1 cellular context compared by ENCODE assay signal in the genomic region with DNA sequence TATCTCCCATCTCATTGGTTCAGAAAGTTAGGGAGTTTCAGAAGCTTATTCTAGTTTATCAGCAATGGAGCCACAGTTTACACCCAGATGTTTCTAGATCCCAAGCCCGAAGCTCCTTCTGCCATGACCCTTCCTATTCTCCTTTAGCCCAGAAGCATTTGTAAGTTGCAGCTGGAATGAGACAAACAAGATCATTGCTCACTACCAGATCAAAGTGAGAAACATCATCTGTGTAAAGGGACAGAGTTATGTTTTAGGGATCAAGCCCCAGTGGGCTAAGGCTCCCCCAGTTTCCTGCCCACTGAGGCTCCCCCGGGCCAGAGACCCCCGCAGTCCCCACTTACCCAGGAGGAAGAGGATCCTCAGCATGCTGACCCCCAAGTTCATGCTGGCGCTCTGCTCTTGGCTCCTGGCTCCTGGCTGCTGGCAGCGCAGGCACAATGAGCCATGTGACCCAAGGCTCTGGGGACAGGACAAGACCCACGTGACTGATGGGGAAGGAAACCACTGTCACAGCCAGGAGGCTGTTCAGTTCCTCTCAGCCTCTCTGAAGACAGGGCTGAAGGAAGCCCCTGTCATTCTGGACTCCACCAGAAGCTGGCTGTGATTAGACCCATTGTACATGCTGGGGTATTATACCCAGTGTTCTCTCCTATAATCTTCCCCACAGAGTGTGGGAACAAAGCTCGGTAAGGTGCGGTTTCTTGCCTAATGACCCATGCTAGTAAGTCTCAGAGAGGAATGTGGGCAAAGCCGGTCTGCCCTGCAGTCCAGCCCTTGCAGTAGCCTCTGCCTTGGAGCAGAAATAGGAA.
A peak's percentile ranks its signal among the peaks of the same experiment; 100 is the strongest.
TF ChIP-seq lines count a peak whose summit lies in the region.

A gene with protein sequence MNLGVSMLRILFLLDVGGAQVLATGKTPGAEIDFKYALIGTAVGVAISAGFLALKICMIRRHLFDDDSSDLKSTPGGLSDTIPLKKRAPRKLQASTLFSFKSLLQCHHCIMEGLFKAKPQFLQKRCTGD (minus strand): TSS at position 442 of the 812 bp plus-strand sequence. CDS start 55 bp downstream, at position 387.

TF ChIP-seq in K562, 482 proteins besides CTCF, POLR2A, EP300 and RAD21 (continued from another document and continues in another):
- no peak for TF ChIP-seq ZNF407 (IDR thresholded peaks at IDR 0.05; ENCODE audit: low read depth)
- no peak for TF ChIP-seq ZNF717 (CRISPR knock-in tag; IDR thresholded peaks at IDR 0.05)
- no peak for TF ChIP-seq TGIF2 (CRISPR knock-in tag; IDR thresholded peaks at IDR 0.05)
- no peak for TF ChIP-seq CCNT2 (IDR thresholded peaks at IDR 0.05; ENCODE audit: borderline replicate concordance, extremely low read depth, insufficient read length, low read depth, low read length)
- no peak for TF ChIP-seq ZBTB1 (CRISPR knock-in tag; IDR thresholded peaks at IDR 0.05; ENCODE audit: borderline replicate concordance, low read depth)
- TF ChIP-seq, protein P1, sequence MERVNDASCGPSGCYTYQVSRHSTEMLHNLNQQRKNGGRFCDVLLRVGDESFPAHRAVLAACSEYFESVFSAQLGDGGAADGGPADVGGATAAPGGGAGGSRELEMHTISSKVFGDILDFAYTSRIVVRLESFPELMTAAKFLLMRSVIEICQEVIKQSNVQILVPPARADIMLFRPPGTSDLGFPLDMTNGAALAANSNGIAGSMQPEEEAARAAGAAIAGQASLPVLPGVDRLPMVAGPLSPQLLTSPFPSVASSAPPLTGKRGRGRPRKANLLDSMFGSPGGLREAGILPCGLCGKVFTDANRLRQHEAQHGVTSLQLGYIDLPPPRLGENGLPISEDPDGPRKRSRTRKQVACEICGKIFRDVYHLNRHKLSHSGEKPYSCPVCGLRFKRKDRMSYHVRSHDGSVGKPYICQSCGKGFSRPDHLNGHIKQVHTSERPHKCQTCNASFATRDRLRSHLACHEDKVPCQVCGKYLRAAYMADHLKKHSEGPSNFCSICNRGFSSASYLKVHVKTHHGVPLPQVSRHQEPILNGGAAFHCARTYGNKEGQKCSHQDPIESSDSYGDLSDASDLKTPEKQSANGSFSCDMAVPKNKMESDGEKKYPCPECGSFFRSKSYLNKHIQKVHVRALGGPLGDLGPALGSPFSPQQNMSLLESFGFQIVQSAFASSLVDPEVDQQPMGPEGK (CRISPR knock-in tag; IDR thresholded peaks at IDR 0.05; ENCODE audit: borderline replicate concordance), result 0 out of 2 replicates have a peak, but pooled peaks have one; percentile 6
- TF ChIP-seq CCAR2 (IDR thresholded peaks at IDR 0.05; ENCODE audit: low read depth, low read length), result no peak
- no peak for TF ChIP-seq ARID2 (IDR thresholded peaks at IDR 0.05)
- TF ChIP-seq ZNF282 (CRISPR knock-in tag; IDR thresholded peaks at IDR 0.05), result no peak
- TF ChIP-seq KLF6 (CRISPR knock-in tag; IDR thresholded peaks at IDR 0.05; ENCODE audit: borderline replicate concordance), result peak; percentile 7
- no peak for TF ChIP-seq ATF1 (CRISPR knock-in tag; IDR thresholded peaks at IDR 0.05)
- TF ChIP-seq ATF1 (tag; IDR thresholded peaks at IDR 0.05), result no peak; the same call in 1 of the 2 replicates
- 0 out of 2 replicates have a peak, but pooled peaks have one; percentile 6 for TF ChIP-seq ZNF134 (CRISPR knock-in tag; conservative IDR thresholded peaks at IDR 0.05)
- TF ChIP-seq MEF2D (tag; conservative IDR thresholded peaks at IDR 0.05; ENCODE audit: low read depth), result no peak
- no peak for TF ChIP-seq ZNF785 (CRISPR knock-in tag; IDR thresholded peaks at IDR 0.05)
- no peak for TF ChIP-seq SLC30A9 (CRISPR knock-in tag; IDR thresholded peaks at IDR 0.05)
- TF ChIP-seq PTTG1 (tag; IDR thresholded peaks at IDR 0.05; ENCODE audit: low read depth), result no peak
- TF ChIP-seq RNF2 (IDR thresholded peaks at IDR 0.05), result 0 out of 2 replicates have a peak, but pooled peaks have one; percentile 32
- TF ChIP-seq, protein P2, sequence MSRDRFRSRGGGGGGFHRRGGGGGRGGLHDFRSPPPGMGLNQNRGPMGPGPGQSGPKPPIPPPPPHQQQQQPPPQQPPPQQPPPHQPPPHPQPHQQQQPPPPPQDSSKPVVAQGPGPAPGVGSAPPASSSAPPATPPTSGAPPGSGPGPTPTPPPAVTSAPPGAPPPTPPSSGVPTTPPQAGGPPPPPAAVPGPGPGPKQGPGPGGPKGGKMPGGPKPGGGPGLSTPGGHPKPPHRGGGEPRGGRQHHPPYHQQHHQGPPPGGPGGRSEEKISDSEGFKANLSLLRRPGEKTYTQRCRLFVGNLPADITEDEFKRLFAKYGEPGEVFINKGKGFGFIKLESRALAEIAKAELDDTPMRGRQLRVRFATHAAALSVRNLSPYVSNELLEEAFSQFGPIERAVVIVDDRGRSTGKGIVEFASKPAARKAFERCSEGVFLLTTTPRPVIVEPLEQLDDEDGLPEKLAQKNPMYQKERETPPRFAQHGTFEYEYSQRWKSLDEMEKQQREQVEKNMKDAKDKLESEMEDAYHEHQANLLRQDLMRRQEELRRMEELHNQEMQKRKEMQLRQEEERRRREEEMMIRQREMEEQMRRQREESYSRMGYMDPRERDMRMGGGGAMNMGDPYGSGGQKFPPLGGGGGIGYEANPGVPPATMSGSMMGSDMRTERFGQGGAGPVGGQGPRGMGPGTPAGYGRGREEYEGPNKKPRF (IDR thresholded peaks at IDR 0.05; ENCODE audit: low read depth, low read length), result no peak
- TF ChIP-seq, protein P3, sequence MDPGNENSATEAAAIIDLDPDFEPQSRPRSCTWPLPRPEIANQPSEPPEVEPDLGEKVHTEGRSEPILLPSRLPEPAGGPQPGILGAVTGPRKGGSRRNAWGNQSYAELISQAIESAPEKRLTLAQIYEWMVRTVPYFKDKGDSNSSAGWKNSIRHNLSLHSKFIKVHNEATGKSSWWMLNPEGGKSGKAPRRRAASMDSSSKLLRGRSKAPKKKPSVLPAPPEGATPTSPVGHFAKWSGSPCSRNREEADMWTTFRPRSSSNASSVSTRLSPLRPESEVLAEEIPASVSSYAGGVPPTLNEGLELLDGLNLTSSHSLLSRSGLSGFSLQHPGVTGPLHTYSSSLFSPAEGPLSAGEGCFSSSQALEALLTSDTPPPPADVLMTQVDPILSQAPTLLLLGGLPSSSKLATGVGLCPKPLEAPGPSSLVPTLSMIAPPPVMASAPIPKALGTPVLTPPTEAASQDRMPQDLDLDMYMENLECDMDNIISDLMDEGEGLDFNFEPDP (CRISPR knock-in tag; IDR thresholded peaks at IDR 0.05), result no peak
- TF ChIP-seq, protein P4, sequence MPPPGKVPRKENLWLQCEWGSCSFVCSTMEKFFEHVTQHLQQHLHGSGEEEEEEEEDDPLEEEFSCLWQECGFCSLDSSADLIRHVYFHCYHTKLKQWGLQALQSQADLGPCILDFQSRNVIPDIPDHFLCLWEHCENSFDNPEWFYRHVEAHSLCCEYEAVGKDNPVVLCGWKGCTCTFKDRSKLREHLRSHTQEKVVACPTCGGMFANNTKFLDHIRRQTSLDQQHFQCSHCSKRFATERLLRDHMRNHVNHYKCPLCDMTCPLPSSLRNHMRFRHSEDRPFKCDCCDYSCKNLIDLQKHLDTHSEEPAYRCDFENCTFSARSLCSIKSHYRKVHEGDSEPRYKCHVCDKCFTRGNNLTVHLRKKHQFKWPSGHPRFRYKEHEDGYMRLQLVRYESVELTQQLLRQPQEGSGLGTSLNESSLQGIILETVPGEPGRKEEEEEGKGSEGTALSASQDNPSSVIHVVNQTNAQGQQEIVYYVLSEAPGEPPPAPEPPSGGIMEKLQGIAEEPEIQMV (tag; conservative IDR thresholded peaks at IDR 0.05; ENCODE audit: low read depth), result 0 out of 2 replicates have a peak, but pooled peaks have one; percentile 46
- TF ChIP-seq ARHGAP35 (IDR thresholded peaks at IDR 0.05; ENCODE audit: partially characterized antibody), result no peak
- TF ChIP-seq NFYB (IDR thresholded peaks at IDR 0.05; ENCODE audit: extremely low read depth, insufficient read length), result no peak
- no peak; the same call in 1 of the 2 replicates for TF ChIP-seq EP400 (IDR thresholded peaks at IDR 0.05)
- no peak for TF ChIP-seq SIRT6 (IDR thresholded peaks at IDR 0.05; ENCODE audit: low read depth, low read length)
- TF ChIP-seq, protein P5, sequence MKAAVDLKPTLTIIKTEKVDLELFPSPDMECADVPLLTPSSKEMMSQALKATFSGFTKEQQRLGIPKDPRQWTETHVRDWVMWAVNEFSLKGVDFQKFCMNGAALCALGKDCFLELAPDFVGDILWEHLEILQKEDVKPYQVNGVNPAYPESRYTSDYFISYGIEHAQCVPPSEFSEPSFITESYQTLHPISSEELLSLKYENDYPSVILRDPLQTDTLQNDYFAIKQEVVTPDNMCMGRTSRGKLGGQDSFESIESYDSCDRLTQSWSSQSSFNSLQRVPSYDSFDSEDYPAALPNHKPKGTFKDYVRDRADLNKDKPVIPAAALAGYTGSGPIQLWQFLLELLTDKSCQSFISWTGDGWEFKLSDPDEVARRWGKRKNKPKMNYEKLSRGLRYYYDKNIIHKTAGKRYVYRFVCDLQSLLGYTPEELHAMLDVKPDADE (conservative IDR thresholded peaks at IDR 0.05; ENCODE audit: control insufficient read depth, low read depth, low read length), result no peak
- TF ChIP-seq MYBL2 (IDR thresholded peaks at IDR 0.05; ENCODE audit: low read depth), result no peak
- TF ChIP-seq MYBL2 (CRISPR knock-in tag; IDR thresholded peaks at IDR 0.05; ENCODE audit: borderline replicate concordance), result no peak
- TF ChIP-seq POLR2AphosphoS5 (IDR thresholded peaks at IDR 0.05; ENCODE audit: control insufficient read depth, insufficient read depth, low read depth, low read length), result no peak
- TF ChIP-seq TCF3 (CRISPR knock-in tag; IDR thresholded peaks at IDR 0.05), result no peak
- no peak for TF ChIP-seq EHMT2 (IDR thresholded peaks at IDR 0.05)
- no peak for TF ChIP-seq ZNF41 (CRISPR knock-in tag; conservative IDR thresholded peaks at IDR 0.05)
- TF ChIP-seq TCFL5 (CRISPR knock-in tag; conservative IDR thresholded peaks at IDR 0.05), result no peak
- no peak for TF ChIP-seq PML (IDR thresholded peaks at IDR 0.05; ENCODE audit: low read length)
- no peak for TF ChIP-seq ZNF12 (CRISPR knock-in tag; IDR thresholded peaks at IDR 0.05)
- 0 out of 2 replicates have a peak, but pooled peaks have one; percentile 38 for TF ChIP-seq MTA3 (IDR thresholded peaks at IDR 0.05; ENCODE audit: borderline replicate concordance)
- TF ChIP-seq ASH1L (IDR thresholded peaks at IDR 0.05; ENCODE audit: borderline replicate concordance, low read depth, partially characterized antibody), result no peak
- no peak for TF ChIP-seq E2F4 (CRISPR knock-in tag; IDR thresholded peaks at IDR 0.05; ENCODE audit: low read depth)
- TF ChIP-seq MAZ (CRISPR knock-in tag; conservative IDR thresholded peaks at IDR 0.05 in 1 of 2, IDR thresholded peaks at IDR 0.05 in 1 of 2), result peak; percentile 7 to 64; a peak in 1 of 4 replicates
